26 cellular contexts compared by ENCODE assay signal in genomic region chr16:7548796-7549318, GRCh38.
"Had no signal": no experiment of that assay in that cellular context is flagged by ENCODE, and none has a peak within 500 bp of the region (broad histone marks: within the 10 kb centered on the region; RNA-seq: fewer than 3 reads in every experiment).

No MANE protein-coding gene starts in this region.

- H3K9me3 Mint-ChIP-seq: dendritic cell treated with granulocyte-macrophage colony-stimulating factor and Interleukin-4, amounts not matched to agents 40 ng/mL and 50 ng/mL, for 4 days; endodermal cell; mesothelial cell of epicardium had no signal

- ATAC-seq: effector memory CD8-positive, alpha-beta T cell; esophagus mucosa; gastrocnemius medialis; heart right ventricle; left colon; left lung; left ventricle myocardium superior; lower lobe of right lung; mucosa of descending colon had no signal

- H3K4me1 Mint-ChIP-seq: mesothelial cell of epicardium had no signal

- DNase-seq: colonic mucosa; cortex of kidney; effector CD8-positive, alpha-beta T cell; effector memory CD8-positive, alpha-beta T cell; endodermal cell; erythroblast; esophagus squamous epithelium; foreskin fibroblast; foreskin melanocyte; gastrocnemius medialis; glutamatergic neuron; head of caudate nucleus; heart right ventricle; hippocampal formation; kidney; kidney glomerular epithelial cell; left colon; left lung; left ventricle myocardium superior; lower lobe of right lung; mesenchymal stem cell; mucosa of descending colon had no signal

- H3K27ac Mint-ChIP-seq: dendritic cell treated with granulocyte-macrophage colony-stimulating factor and Interleukin-4, amounts not matched to agents 40 ng/mL and 50 ng/mL, for 4 days; effector memory CD8-positive, alpha-beta T cell; endodermal cell; mesothelial cell of epicardium had no signal

- H3K4me1 ChIP-seq: colonic mucosa, esophagus squamous epithelium, heart right ventricle, left lung, lower lobe of right lung had no signal

- H3K4me3 ChIP-seq: colonic mucosa, esophagus squamous epithelium, gastrocnemius medialis, heart right ventricle, left lung, lower lobe of right lung, mucosa of descending colon had no signal

- H3K9me3 ChIP-seq: colonic mucosa, esophagus squamous epithelium, gastrocnemius medialis, heart right ventricle, lower lobe of right lung, mucosa of descending colon had no signal

- H3K27me3 Mint-ChIP-seq: dendritic cell treated with granulocyte-macrophage colony-stimulating factor and Interleukin-4, amounts not matched to agents 40 ng/mL and 50 ng/mL, for 4 days; effector memory CD8-positive, alpha-beta T cell had no signal

- H3K27me3 ChIP-seq: colonic mucosa, esophagus squamous epithelium, gastrocnemius medialis, heart right ventricle, left lung had no signal

- H3K36me3 ChIP-seq: colonic mucosa, esophagus squamous epithelium, gastrocnemius medialis, heart right ventricle, left lung, lower lobe of right lung had no signal

- H3K4me3 Mint-ChIP-seq: dendritic cell treated with granulocyte-macrophage colony-stimulating factor and Interleukin-4, amounts not matched to agents 40 ng/mL and 50 ng/mL, for 4 days; effector memory CD8-positive, alpha-beta T cell; endodermal cell; mesothelial cell of epicardium had no signal

- H3K36me3 Mint-ChIP-seq: mesothelial cell of epicardium had no signal

- H3K27ac ChIP-seq: colonic mucosa, epithelial cell of prostate, esophagus squamous epithelium, gastrocnemius medialis, heart right ventricle, left lung, lower lobe of right lung had no signal
